In genomic region chrX:63404332-63404731, GRCh38 we compare ENCODE assay signal across 26 cellular contexts.
"Had no signal": no experiment of that assay in that cellular context is flagged by ENCODE, and none has a peak within 500 bp of the region (broad histone marks: within the 10 kb centered on the region; RNA-seq: fewer than 3 reads in every experiment).

No MANE protein-coding gene starts in this region.

- H3K9me3 ChIP-seq: left ventricle myocardium inferior, mucosa of descending colon, ovary, prostate gland, stomach, testis, thyroid gland, transverse colon, upper lobe of right lung had no signal

- FAIRE-seq: urothelium cell line had no signal

- H3K27me3 ChIP-seq: ovary, stomach, testis, thyroid gland, transverse colon, upper lobe of right lung had no signal

- H3K27ac ChIP-seq: left ventricle myocardium inferior, ovary, prostate gland, skin epidermis, stomach, testis, thyroid gland, transverse colon, upper lobe of right lung had no signal

- H3K36me3 ChIP-seq: left ventricle myocardium inferior, ovary, prostate gland, stomach, thyroid gland, transverse colon, upper lobe of right lung had no signal

- H3K27ac Mint-ChIP-seq: memory B cell; naive thymus-derived CD4-positive, alpha-beta T cell; natural killer cell treated with Interleukin-12 subunit alpha and Interleukin-12 subunit beta and Interleukin-15 and Interleukin-18, amount 100 ng/mL, for 72 hours; stimulated activated naive B cell treated with anti-CD40 and anti-IgM and Interleukin-4, amounts not matched to agents 10 μg/mL and 1 μg/mL and 100 μg/mL, for 72 hours had no signal

- H3K4me3 Mint-ChIP-seq: memory B cell; naive thymus-derived CD4-positive, alpha-beta T cell; natural killer cell treated with Interleukin-12 subunit alpha and Interleukin-12 subunit beta and Interleukin-15 and Interleukin-18, amount 100 ng/mL, for 72 hours; stimulated activated naive B cell treated with anti-CD40 and anti-IgM and Interleukin-4, amounts not matched to agents 10 μg/mL and 1 μg/mL and 100 μg/mL, for 72 hours had no signal

- DNase-seq: islet precursor cell; left ventricle myocardium inferior; midbrain; mucosa of descending colon; naive thymus-derived CD4-positive, alpha-beta T cell; ovary; retina; right cardiac atrium; stimulated activated CD4-positive, alpha-beta T cell treated with anti-CD3 and anti-CD28 coated beads, Interleukin-12 subunit alpha, Interleukin-12 subunit beta, amount 100 ng/mL, for 4 hours; stimulated activated CD4-positive, alpha-beta T cell treated with anti-CD3 and anti-CD28 coated beads, Interleukin-15, amount 100 ng/mL, for 24 hours; stimulated activated CD4-positive, alpha-beta T cell treated with anti-CD3 and anti-CD28 coated beads, Interleukin-2, amount 100 ng/mL, for 24 hours; stimulated activated CD4-positive, alpha-beta T cell treated with anti-CD3 and anti-CD28 coated beads, Interleukin-4, amount 100 ng/mL, for 1 hour; stimulated activated naive B cell treated with anti-CD40 and anti-IgM and Interleukin-4, amounts not matched to agents 10 μg/mL and 1 μg/mL and 100 μg/mL, for 72 hours; stimulated activated naive CD8-positive, alpha-beta T cell treated with anti-CD3 and anti-CD28 coated beads, Interleukin-15, Interleukin-2, amounts not matched to agents 100 U/mL and 50 U/mL, for 24 hours; stomach; testis; thyroid gland; transverse colon; upper lobe of right lung had no signal

- H3K4me1 Mint-ChIP-seq: memory B cell; naive thymus-derived CD4-positive, alpha-beta T cell; stimulated activated naive B cell treated with anti-CD40 and anti-IgM and Interleukin-4, amounts not matched to agents 10 μg/mL and 1 μg/mL and 100 μg/mL, for 72 hours had no signal

- H3K9me3 Mint-ChIP-seq: natural killer cell treated with Interleukin-12 subunit alpha and Interleukin-12 subunit beta and Interleukin-15 and Interleukin-18, amount 100 ng/mL, for 72 hours had no signal

- H3K4me1 ChIP-seq: left ventricle myocardium inferior, prostate gland, stomach, testis, thyroid gland, transverse colon, upper lobe of right lung had no signal

- H3K4me3 ChIP-seq: left ventricle myocardium inferior, lung, mucosa of descending colon, ovary, prostate gland, skin epidermis, stomach, testis, thyroid gland, transverse colon, upper lobe of right lung had no signal

- ATAC-seq: mucosa of descending colon; naive thymus-derived CD4-positive, alpha-beta T cell; natural killer cell treated with Interleukin-12 subunit alpha and Interleukin-12 subunit beta and Interleukin-15 and Interleukin-18, amount 100 ng/mL, for 72 hours; right cardiac atrium; sciatic nerve; stimulated activated naive B cell treated with anti-CD40 and anti-IgM and Interleukin-4, amounts not matched to agents 10 μg/mL and 1 μg/mL and 100 μg/mL, for 72 hours; stimulated activated naive CD8-positive, alpha-beta T cell treated with anti-CD3 and anti-CD28 coated beads, Interleukin-15, Interleukin-2, amounts not matched to agents 100 U/mL and 50 U/mL, for 24 hours; upper lobe of right lung had no signal

- H3K27me3 Mint-ChIP-seq: memory B cell; naive thymus-derived CD4-positive, alpha-beta T cell had no signal

- H3K36me3 Mint-ChIP-seq: memory B cell; natural killer cell treated with Interleukin-12 subunit alpha and Interleukin-12 subunit beta and Interleukin-15 and Interleukin-18, amount 100 ng/mL, for 72 hours; stimulated activated naive B cell treated with anti-CD40 and anti-IgM and Interleukin-4, amounts not matched to agents 10 μg/mL and 1 μg/mL and 100 μg/mL, for 72 hours had no signal
